ENCODE assay signal across 10 cellular contexts in the genomic region with DNA sequence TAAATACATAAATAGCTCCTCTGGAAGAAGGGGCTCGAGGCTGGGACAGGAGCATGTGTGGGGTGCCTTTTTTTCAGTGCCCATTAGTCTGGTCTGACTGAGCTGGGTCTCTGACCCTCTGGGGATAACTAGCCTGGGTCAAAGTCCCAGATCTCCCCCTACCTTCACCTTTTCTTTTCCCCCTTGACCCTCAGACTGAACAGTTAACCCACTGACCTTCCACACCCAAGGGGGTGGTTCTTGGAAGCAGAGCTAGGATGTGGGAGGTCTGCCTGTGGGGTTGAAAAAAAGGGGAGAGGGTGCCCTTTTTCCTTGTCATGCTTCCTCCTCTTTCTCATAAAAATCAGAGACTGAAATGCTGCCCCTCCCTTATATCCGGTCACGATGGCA. TPM values are rescaled to one million over a fixed set of nuclear protein-coding genes. Genes with fewer than 3 reads are reported as not detected.
DNase-seq lines count a peak whose midpoint lies in the region; ATAC-seq and TF ChIP-seq lines count a peak whose summit lies in the region.
"Had no signal": no experiment of that assay in that cellular context is flagged by ENCODE, and none has a peak within 500 bp of the region (broad histone marks: within the 10 kb centered on the region; RNA-seq: fewer than 3 reads in every experiment).

No MANE protein-coding gene starts in this region.

- H3K27ac ChIP-seq in gastrocnemius medialis, result peak overlapping the region; percentile 54 to 79 (median 59)

- H3K9me3 ChIP-seq in gastrocnemius medialis, result no peaks in the 10 kb centered on the region

- peak overlapping the region; percentile 95 to 97 for H3K27ac Mint-ChIP-seq in T-cell

- intact Hi-C loops in gastrocnemius medialis (cut with DNase I; ENCODE audit: low total_unique reads), result loop anchor here (1.0 to 10.0 kb wide), 3 partner anchors 62 to 236 kb away; a partner anchor contains a TSS

- CTCF ChIA-PET in T-cell (lab: Charles Lee), result interaction anchor here (0.5 to 5.8 kb wide), 39 partner anchors 8 to 796 kb away, joined by 3 to 53 read pairs (median 4); a partner anchor contains a TSS

- peak overlapping the region; percentile 56 for H3K4me3 ChIP-seq in GM12875 (ENCODE audit: low read depth, low read length)
- peak overlapping the region; percentile 79 for H3K4me3 ChIP-seq in fibroblast of pulmonary artery (replicated peaks; ENCODE audit: low read depth, low read length)
- H3K4me3 ChIP-seq in gastrocnemius medialis, result peak overlapping the region; percentile 63 to 82 (median 80)

- no peaks in the 10 kb centered on the region for H3K9me3 Mint-ChIP-seq in T-cell

- H3K4me3 Mint-ChIP-seq in T-cell, result peak overlapping the region; percentile 81 to 95 (median 94)

- H3K27me3 Mint-ChIP-seq in T-cell, result peaks cover 0 to 18% of the 10 kb centered on the region in 2 donors

- peaks cover 14 to 19% (median 18%) of the 10 kb centered on the region in 3 donors for H3K27me3 ChIP-seq in gastrocnemius medialis

- TF ChIP-seq POLR2A in gastrocnemius medialis (IDR thresholded peaks at IDR 0.05), result peak in 1 of 2 donors; percentile 8

- TF ChIP-seq CTCF in GM12875 (IDR thresholded peaks at IDR 0.05; ENCODE audit: borderline replicate concordance, insufficient read depth, low read depth, low read length) (no peak), fibroblast of pulmonary artery (IDR thresholded peaks at IDR 0.05; ENCODE audit: low read length, missing control alignments) (no peak), gastrocnemius medialis (IDR thresholded peaks at IDR 0.05 in 4 of 5, conservative IDR thresholded peaks at IDR 0.05 in 1 of 5) (no peak)

- H3K36me3 Mint-ChIP-seq in T-cell, result no peaks in the 10 kb centered on the region

- POLR2A ChIA-PET in T-cell (lab: Charles Lee), result interaction anchor here in 1 of 2 donors (0.7 to 1.1 kb wide), 4 partner anchors 20 to 54 kb away, joined by 3 to 5 read pairs (median 3); no protein-coding TSS in a partner anchor

- no peaks in the 10 kb centered on the region for H3K36me3 ChIP-seq in gastrocnemius medialis

- DNase-seq in T-cell, result no peak
- DNase-seq in fibroblast of pulmonary artery (ENCODE audit: low read depth), result no peak
- no peak for DNase-seq in gastrocnemius medialis
- DNase-seq in occipital lobe (lab: John Stamatoyannopoulos, UW), result no peak
- no peak for DNase-seq in kidney glomerular epithelial cell (lab: John Stamatoyannopoulos, UW)

- peaks cover 38 to 59% (median 46%) of the 10 kb centered on the region in 3 donors for H3K4me1 Mint-ChIP-seq in T-cell

- ATAC-seq in T-cell (replicated peaks in 1 of 4), result no peak
- ATAC-seq in gastrocnemius medialis, result no peak
- no peak for ATAC-seq in HG03354 (IDR thresholded peaks at IDR 0.05; ENCODE audit: poor library complexity, severe bottlenecking, unreplicated experiment)
- ATAC-seq in HG02884 (IDR thresholded peaks at IDR 0.05; ENCODE audit: unreplicated experiment), result no peak

- H3K4me1 ChIP-seq in gastrocnemius medialis, result peaks cover 47 to 54% of the 10 kb centered on the region in 2 donors

- in situ Hi-C loops in gastrocnemius medialis (cut with MboI; ENCODE audit: low sequenced_read_pairs in 4 of 4), result loop anchor here in 2 of 4 donors (5.0 to 10.0 kb wide), 3 partner anchors 144 to 194 kb away; no protein-coding TSS in a partner anchor

RNA-seq across cellular contexts. Expression of a gene that starts 0.9 kb away (rescaled TPM):
- total RNA-seq in T-cell, result 1 to 10 TPM in 2 of 5 donors, under 1 TPM in 3; 0.53 to 1.6 (median 0.82) TPM
- 1 to 10 TPM in 1 of 4 donors, not detected in 3; 1.0 TPM for total RNA-seq in gastrocnemius medialis
- 0.16 TPM for total RNA-seq in occipital lobe
- total RNA-seq: lung microvascular endothelial cell had no signal

RNA-seq across cellular contexts. Expression of a gene that starts 3.6 kb away (rescaled TPM):
- under 1 TPM in 3 of 5 donors, not detected in 2; 0.09 to 0.13 (median 0.12) TPM for total RNA-seq in T-cell
- 1 to 10 TPM in 2 of 4 donors, not detected in 2; 1.5 to 2.2 TPM for total RNA-seq in gastrocnemius medialis
- total RNA-seq in occipital lobe, result not detected
- total RNA-seq: lung microvascular endothelial cell; T-helper 2 cell treated with Interferon-gamma antibody and Interleukin-4, amounts not matched to agents 100 ng/mL and 5 ng/mL, for 36 hours had no signal

RNA-seq across cellular contexts. Expression of a gene that starts 21.0 kb away (rescaled TPM):
- total RNA-seq in T-cell (100 to 1,000 TPM; 198 to 413 (median 243) TPM), gastrocnemius medialis (1 to 10 TPM; 2.7 to 5.1 (median 4.7) TPM), occipital lobe (0.94 TPM)
- total RNA-seq: lung microvascular endothelial cell had no signal

RNA-seq across cellular contexts. Expression of a gene that starts 24.1 kb away (rescaled TPM):
- total RNA-seq in T-cell, result under 1 TPM in 3 of 5 donors, not detected in 2; 0.13 to 0.23 (median 0.18) TPM
- under 1 TPM in 2 of 4 donors, not detected in 2; 0.20 to 0.35 TPM for total RNA-seq in gastrocnemius medialis
- not detected for total RNA-seq in occipital lobe
- total RNA-seq: lung microvascular endothelial cell; T-helper 2 cell treated with Interferon-gamma antibody and Interleukin-4, amounts not matched to agents 100 ng/mL and 5 ng/mL, for 36 hours had no signal

RNA-seq across cellular contexts. Expression of a gene that starts 27.8 kb away (rescaled TPM):
- total RNA-seq in T-cell, result 100 to 1,000 TPM in 2 of 5 donors, 10 to 100 TPM in 3; 88.3 to 122 (median 94.7) TPM
- total RNA-seq in gastrocnemius medialis, result 10 to 100 TPM; 24.1 to 27.1 (median 25.6) TPM
- 21.7 TPM for total RNA-seq in occipital lobe

Comparison
In these comparisons a context has a peak if more than half of its experiments do, and no peak if none do; other contexts are left out.
1. RNA of a gene that starts 21.0 kb away (total RNA-seq): 198 to 413 TPM in T-cell; 2.7 to 5.1 TPM in gastrocnemius medialis and 0.94 TPM in occipital lobe (single experiment); every median in the first group is over 10 times any median in the second.
2. Peak in every context shown above with its lines, with median percentiles within 50 percentile points of each other: H3K4me3 ChIP-seq.